Comparison of ENCODE assay signal across 12 cellular contexts in the genomic region with DNA sequence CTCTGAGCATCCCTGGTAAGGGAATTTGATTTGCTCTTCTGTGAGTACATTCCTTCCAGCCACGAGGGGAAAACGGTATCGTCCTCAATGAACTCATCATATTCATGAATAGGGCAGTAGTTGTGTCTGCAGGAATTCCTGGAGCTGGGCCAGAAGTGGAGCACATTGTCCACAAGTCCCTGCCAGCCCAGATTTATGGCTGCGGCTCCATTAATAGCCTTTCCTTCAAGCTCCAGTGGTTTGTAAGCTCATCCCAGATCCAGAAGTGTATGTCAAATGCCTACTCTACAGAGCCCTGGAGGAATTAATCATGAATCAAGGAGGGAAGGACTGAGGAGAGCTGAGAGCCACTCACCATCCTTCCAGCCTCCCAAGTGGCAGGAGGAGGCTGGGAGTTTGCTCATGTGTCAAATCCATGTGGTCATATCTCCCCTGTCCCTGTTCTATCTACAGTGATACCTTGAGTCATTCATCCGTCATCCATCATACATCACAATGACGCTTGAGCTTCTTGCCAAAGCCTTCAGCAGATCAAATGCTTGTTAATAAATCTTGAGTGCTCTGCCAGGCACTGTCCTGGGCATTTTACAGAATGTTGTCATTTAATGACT.
DNase-seq lines count a peak whose midpoint lies in the region; ATAC-seq, FAIRE-seq and TF ChIP-seq lines count a peak whose summit lies in the region.
"Had no signal": no experiment of that assay in that cellular context is flagged by ENCODE, and none has a peak within 500 bp of the region (broad histone marks: within the 10 kb centered on the region; RNA-seq: fewer than 3 reads in every experiment).

No MANE protein-coding gene starts in this region.

- no peak for ATAC-seq in T-cell (replicated peaks in 1 of 4)

- no peak for TF ChIP-seq POLR2A in erythroblast (IDR thresholded peaks at IDR 0.05; ENCODE audit: low read length)

- POLR2A ChIA-PET in T-cell (lab: Charles Lee) = interaction anchor here in 1 of 2 donors (0.6 kb wide), 1 partner anchor 97 kb away, joined by 3 read pairs; no protein-coding TSS in a partner anchor

- no peaks in the 10 kb centered on the region for H3K27me3 ChIP-seq in bronchial epithelial cell (ENCODE audit: control insufficient read depth, insufficient read depth, low read length)

- no peak for FAIRE-seq in bronchial epithelial cell (lab: Jason Lieb, UNC)
- FAIRE-seq: TTC549 had no signal

- no peaks in the 10 kb centered on the region for H3K36me3 ChIP-seq in bronchial epithelial cell (ENCODE audit: control insufficient read depth, insufficient read depth, low read length)
- H3K36me3 ChIP-seq: esophagus muscularis mucosa had no signal

- no peaks in the 10 kb centered on the region for H3K9me3 Mint-ChIP-seq in nephron progenitor cell
- no peaks in the 10 kb centered on the region for H3K9me3 Mint-ChIP-seq in T-cell

- no peak overlapping the region for H3K4me3 ChIP-seq in bronchial epithelial cell (ENCODE audit: low read depth, low read length)
- H3K4me3 ChIP-seq: esophagus muscularis mucosa had no signal

- H3K27me3 Mint-ChIP-seq in nephron progenitor cell (ENCODE audit: low read depth, poor library complexity) (peaks cover 28% of the 10 kb centered on the region), T-cell (peaks cover 10 to 13% of the 10 kb centered on the region in 2 donors)

- no peak overlapping the region for H3K4me3 Mint-ChIP-seq in nephron progenitor cell
- no peak overlapping the region for H3K4me3 Mint-ChIP-seq in T-cell

- H3K4me1 Mint-ChIP-seq in nephron progenitor cell (peaks cover 22% of the 10 kb centered on the region), T-cell (peaks cover 0 to 8% (median 7%) of the 10 kb centered on the region in 3 donors)

- H3K27ac Mint-ChIP-seq in nephron progenitor cell (no peak overlapping the region), T-cell (no peak overlapping the region)

- H3K36me3 Mint-ChIP-seq in nephron progenitor cell (ENCODE audit: low read depth) (no peaks in the 10 kb centered on the region), T-cell (no peaks in the 10 kb centered on the region)

- TF ChIP-seq CTCF in bronchial epithelial cell (IDR thresholded peaks at IDR 0.05; ENCODE audit: insufficient read depth, low read length, severe bottlenecking) (no peak), nephron progenitor cell (IDR thresholded peaks at IDR 0.05) (no peak)

- DNase-seq in H4 (ENCODE audit: low spot score) (peak; percentile 49), NCI-H446 treated with DMSO at 0.1 percent for 48 hours (lab: John Stamatoyannopoulos, UW) (peak; percentile 68), bronchial epithelial cell (ENCODE audit: low read depth) (peak; percentile 33), nephron progenitor cell (peak; percentile 68), NCI-H1092 (lab: John Stamatoyannopoulos, UW) (no peak), T-cell (no peak), erythroblast (lab: John Stamatoyannopoulos, UW) (no peak), hippocampal formation (lab: John Stamatoyannopoulos, UW) (no peak)
- DNase-seq: activated naive CD4-positive, alpha-beta T cell; stimulated activated CD4-positive, alpha-beta T cell treated with anti-CD3 and anti-CD28 coated beads, Interleukin-4, amount 100 ng/mL, for 24 hours had no signal

- CTCF ChIA-PET in T-cell (lab: Charles Lee) = interaction anchor here in 1 of 2 donors (0.7 kb wide), 1 partner anchor 291 kb away, joined by 3 read pairs; no protein-coding TSS in a partner anchor

Comparison
In these comparisons a context has a peak if more than half of its experiments do, and no peak if none do; other contexts are left out.
1. DNase-seq: peak in H4 (single experiment), NCI-H446 treated with DMSO at 0.1 percent for 48 hours (single experiment), bronchial epithelial cell (single experiment) and nephron progenitor cell (single experiment); none in NCI-H1092 (single experiment), T-cell (0 of 34), erythroblast (0 of 2) and hippocampal formation (0 of 2).